20 cellular contexts compared by ENCODE assay signal in genomic region chr11:103294516-103294915, GRCh38.
"Had no signal": no experiment of that assay in that cellular context is flagged by ENCODE, and none has a peak within 500 bp of the region (broad histone marks: within the 10 kb centered on the region; RNA-seq: fewer than 3 reads in every experiment).

No MANE protein-coding gene starts in this region.

- ATAC-seq: activated T-helper 17 cell treated with anti-CD3 and anti-CD28 coated beads, Interleukin-2, amount 50 U/mL, for 72 hours; left ventricle myocardium superior; WTC11 had no signal

- H3K4me3 ChIP-seq: hepatocyte, ovary, prostate gland, right atrium auricular region, thoracic aorta, upper lobe of left lung had no signal

- H3K4me1 ChIP-seq: prostate gland, right atrium auricular region, upper lobe of left lung had no signal

- H3K9me3 ChIP-seq: prostate gland had no signal

- H3K27me3 ChIP-seq: hepatocyte, neutrophil, ovary, right atrium auricular region, upper lobe of left lung had no signal

- H3K36me3 ChIP-seq: neutrophil, ovary, prostate gland had no signal

- DNase-seq: activated CD8-positive, alpha-beta memory T cell treated with anti-CD3 and anti-CD28 coated beads, Interleukin-2, amount 50 U/mL, for 4 hours; activated naive CD4-positive, alpha-beta T cell; activated naive CD8-positive, alpha-beta T cell treated with anti-CD3 and anti-CD28 coated beads for 36 hours; activated T-cell treated with anti-CD3 and anti-CD28 coated beads, Interleukin-2, amount 50 U/mL, for 24 hours; cerebellar nuclear complex; cortex of kidney; endodermal cell; glutamatergic neuron; left ventricle myocardium superior; ovary; stimulated activated CD4-positive, alpha-beta T cell treated with anti-CD3 and anti-CD28 coated beads, Interleukin-4, amount 100 ng/mL, for 24 hours; stimulated activated naive CD4-positive, alpha-beta T cell treated with Interleukin-2 at 50 U/mL for 16 hours; upper lobe of left lung had no signal
